In genomic region chr2:241188386-241189092, GRCh38 we compare ENCODE assay signal across 14 cellular contexts. TPM values are rescaled to one million over a fixed set of nuclear protein-coding genes. Genes with fewer than 3 reads are reported as not detected.
DNase-seq lines count a peak whose midpoint lies in the region; ATAC-seq and TF ChIP-seq lines count a peak whose summit lies in the region.
"Had no signal": no experiment of that assay in that cellular context is flagged by ENCODE, and none has a peak within 500 bp of the region (broad histone marks: within the 10 kb centered on the region; RNA-seq: fewer than 3 reads in every experiment).

TSS of gene ANO7 (plus strand) at chr2:241188677. CDS start at chr2:241190064, 1,387 bp downstream.

- no peak for DNase-seq in stimulated activated naive CD8-positive, alpha-beta T cell treated with anti-CD3 and anti-CD28 coated beads, Interleukin-15, amount 100 ng/mL, for 72 hours
- DNase-seq in stimulated activated naive CD8-positive, alpha-beta T cell treated with anti-CD3 and anti-CD28 coated beads, Interleukin-15, Interleukin-2, amounts not matched to agents 100 U/mL and 50 U/mL, for 24 hours: no peak
- DNase-seq in OCI-LY7 (ENCODE audit: low spot score) (peak; percentile 23), left colon (peak; percentile 71 to 74), OCI-M1 (lab: John Stamatoyannopoulos, UW) (no peak), NCI-H2107 (lab: John Stamatoyannopoulos, UW) (no peak)
- no peak for DNase-seq in activated CD4-positive, alpha-beta T cell treated with anti-CD3 and anti-CD28 coated beads, Interleukin-2, amount 50 U/mL, for 1 hour
- DNase-seq: activated effector memory CD4-positive, alpha-beta T cell treated with anti-CD3 and anti-CD28 coated beads, Interleukin-2, amount 50 U/mL, for 16 hours; foreskin keratinocyte; NCI-H2171 treated with DMSO at 0.1 percent for 48 hours; psoas muscle; T-helper 9 cell had no signal

- H3K27ac ChIP-seq in OCI-LY7 (ENCODE audit: low read depth, low read length, poor library complexity, severe bottlenecking): no peak within 1 kb of the TSS
- H3K27ac ChIP-seq: foreskin keratinocyte, psoas muscle, upper lobe of left lung had no signal

- ATAC-seq in stimulated activated naive CD8-positive, alpha-beta T cell treated with anti-CD3 and anti-CD28 coated beads, Interleukin-15, amount 100 ng/mL, for 72 hours: peak; percentile 51
- ATAC-seq in stimulated activated naive CD8-positive, alpha-beta T cell treated with anti-CD3 and anti-CD28 coated beads, Interleukin-15, Interleukin-2, amounts not matched to agents 100 U/mL and 50 U/mL, for 24 hours: no peak
- ATAC-seq in left colon (peak; percentile 82), GM21825 (IDR thresholded peaks at IDR 0.05; ENCODE audit: unreplicated experiment) (no peak)
- ATAC-seq: foreskin keratinocyte, psoas muscle had no signal

- H3K4me3 Mint-ChIP-seq in stimulated activated naive CD8-positive, alpha-beta T cell treated with anti-CD3 and anti-CD28 coated beads, Interleukin-15, amount 100 ng/mL, for 72 hours: no peak within 1 kb of the TSS

- peak within 1 kb of the TSS; percentile 29 for H3K4me3 ChIP-seq in OCI-LY7 (ENCODE audit: low read depth, low read length, poor library complexity, severe bottlenecking)
- H3K4me3 ChIP-seq: psoas muscle, upper lobe of left lung had no signal

- H3K27ac Mint-ChIP-seq in stimulated activated naive CD8-positive, alpha-beta T cell treated with anti-CD3 and anti-CD28 coated beads, Interleukin-15, amount 100 ng/mL, for 72 hours: no peak within 1 kb of the TSS

- no peaks in the 10 kb centered on the region for H3K9me3 Mint-ChIP-seq in stimulated activated naive CD8-positive, alpha-beta T cell treated with anti-CD3 and anti-CD28 coated beads, Interleukin-15, amount 100 ng/mL, for 72 hours

- POLR2A ChIA-PET in OCI-LY7 (lab: Charles Lee): no interaction called here

- H3K9me3 ChIP-seq in OCI-LY7 (ENCODE audit: low read length): no peaks in the 10 kb centered on the region
- H3K9me3 ChIP-seq: psoas muscle, upper lobe of left lung had no signal

- BruUV-seq in OCI-LY7 (replicated peaks; lab: Mats Ljungman, UMichigan): no TSS peak

- no peaks in the 10 kb centered on the region for H3K79me2 ChIP-seq in OCI-LY7 (ENCODE audit: insufficient read depth, low read depth, low read length)

- intact Hi-C loops in OCI-LY7 (cut with micrococcal nuclease; ENCODE audit: unreplicated experiment): no loop called here
- intact Hi-C loops in left colon (cut with DNase I, micrococcal nuclease): no loop called here

- H3K4me1 ChIP-seq in OCI-LY7 (ENCODE audit: insufficient read depth, low read length, poor library complexity, severe bottlenecking): peaks cover 13% of the 10 kb centered on the region
- H3K4me1 ChIP-seq: foreskin keratinocyte, psoas muscle, upper lobe of left lung had no signal

- no peak for TF ChIP-seq CTCF in OCI-LY7 (conservative IDR thresholded peaks at IDR 0.05; ENCODE audit: low read length)

- no peaks in the 10 kb centered on the region for H3K36me3 ChIP-seq in OCI-LY7 (ENCODE audit: insufficient read depth, low read length)

- no peaks in the 10 kb centered on the region for H3K9me2 ChIP-seq in OCI-LY7 (ENCODE audit: insufficient read depth, low read length)

- no peaks in the 10 kb centered on the region for H4K20me1 ChIP-seq in OCI-LY7 (ENCODE audit: insufficient read depth, low read length)

- CTCF ChIA-PET in OCI-LY7 (lab: Charles Lee; ENCODE audit: unreplicated experiment): no interaction called here

- peak within 1 kb of the TSS; percentile 14 for H2AFZ ChIP-seq in OCI-LY7 (ENCODE audit: low read length)

- peak within 1 kb of the TSS; percentile 49 for H3K4me2 ChIP-seq in OCI-LY7 (ENCODE audit: low read length)

- H3K4me1 Mint-ChIP-seq in stimulated activated naive CD8-positive, alpha-beta T cell treated with anti-CD3 and anti-CD28 coated beads, Interleukin-15, amount 100 ng/mL, for 72 hours: no peaks in the 10 kb centered on the region

- no peaks in the 10 kb centered on the region for H3K27me3 Mint-ChIP-seq in stimulated activated naive CD8-positive, alpha-beta T cell treated with anti-CD3 and anti-CD28 coated beads, Interleukin-15, amount 100 ng/mL, for 72 hours

RNA-seq across cellular contexts. Expression of gene ANO7, which starts in this region (rescaled TPM):
- total RNA-seq in OCI-LY7 (2014; rRNA removed; shearing (Covaris generic)): 0.16 TPM in 1 of 2 replicates, not detected in the other
- total RNA-seq in OCI-LY7 (2022): 0.46 TPM in 1 of 2 replicates, not detected in the other
- total RNA-seq in left colon: 100 to 1,000 TPM in 1 of 2 donors, 10 to 100 TPM in 1; 75.4 to 114 TPM

Comparison
In these comparisons a context has a peak if more than half of its experiments do, and no peak if none do; other contexts are left out.
1. RNA of gene ANO7 (total RNA-seq): 75.4 to 114 TPM in left colon; 0.16 to 0.46 TPM in OCI-LY7; every median in the first group is over 10 times any median in the second.
2. ATAC-seq: peak in stimulated activated naive CD8-positive, alpha-beta T cell treated with anti-CD3 and anti-CD28 coated beads, Interleukin-15, amount 100 ng/mL, for 72 hours (single experiment) and left colon (single experiment); none in stimulated activated naive CD8-positive, alpha-beta T cell treated with anti-CD3 and anti-CD28 coated beads, Interleukin-15, Interleukin-2, amounts not matched to agents 100 U/mL and 50 U/mL, for 24 hours (single experiment) and GM21825 (single experiment).
3. Peak in DNase-seq, H3K4me3 ChIP-seq and H3K4me2 ChIP-seq in OCI-LY7; RNA of the gene not detected or under 1 TPM.
4. DNase-seq: peak in left colon (2 of 2); none in stimulated activated naive CD8-positive, alpha-beta T cell treated with anti-CD3 and anti-CD28 coated beads, Interleukin-15, amount 100 ng/mL, for 72 hours (0 of 2), stimulated activated naive CD8-positive, alpha-beta T cell treated with anti-CD3 and anti-CD28 coated beads, Interleukin-15, Interleukin-2, amounts not matched to agents 100 U/mL and 50 U/mL, for 24 hours (single experiment), OCI-M1 (single experiment), activated CD4-positive, alpha-beta T cell treated with anti-CD3 and anti-CD28 coated beads, Interleukin-2, amount 50 U/mL, for 1 hour (single experiment) and NCI-H2107 (single experiment).